ENCODE assay signal across 10 cellular contexts in genomic region chr19:14375582-14376291, GRCh38. TPM values are rescaled to one million over a fixed set of nuclear protein-coding genes. Genes with fewer than 3 reads are reported as not detected.
DNase-seq lines count a peak whose midpoint lies in the region; ATAC-seq and TF ChIP-seq lines count a peak whose summit lies in the region.
"Had no signal": no experiment of that assay in that cellular context is flagged by ENCODE, and none has a peak within 500 bp of the region (broad histone marks: within the 10 kb centered on the region; RNA-seq: fewer than 3 reads in every experiment).

No MANE protein-coding gene starts in this region.

- peak; percentile 63 for DNase-seq in DMS 273 (lab: John Stamatoyannopoulos, UW; ENCODE audit: unreplicated experiment)
- no peak for DNase-seq in DMS 273 treated with DMSO at 0.1 percent for 48 hours (lab: John Stamatoyannopoulos, UW)
- no peak for DNase-seq in activated CD8-positive, alpha-beta T cell treated with anti-CD3 and anti-CD28 coated beads, Interleukin-2, amount 10 ng/mL, durations not matched to agents 7 days and 5 days
- peak; percentile 66 for DNase-seq in right atrium auricular region (ENCODE audit: low spot score)
- DNase-seq in activated gamma-delta T cell treated with Interleukin-2 at 50 U/mL for 16 hours = no peak
- DNase-seq: NCI-H187 had no signal

- H3K9me3 Mint-ChIP-seq in activated CD8-positive, alpha-beta T cell treated with anti-CD3 and anti-CD28 coated beads, Interleukin-2, amount 10 ng/mL, durations not matched to agents 7 days and 5 days (ENCODE audit: insufficient read depth) = no peaks in the 10 kb centered on the region
- H3K9me3 Mint-ChIP-seq in stimulated activated memory B cell treated with anti-CD40 and anti-IgM and Interleukin-4, amounts not matched to agents 10 μg/mL and 1 μg/mL and 100 μg/mL, for 72 hours = no peaks in the 10 kb centered on the region

- peaks cover 2% of the 10 kb centered on the region for H3K36me3 Mint-ChIP-seq in activated CD8-positive, alpha-beta T cell treated with anti-CD3 and anti-CD28 coated beads, Interleukin-2, amount 10 ng/mL, durations not matched to agents 7 days and 5 days (ENCODE audit: low read depth)
- no peaks in the 10 kb centered on the region for H3K36me3 Mint-ChIP-seq in stimulated activated memory B cell treated with anti-CD40 and anti-IgM and Interleukin-4, amounts not matched to agents 10 μg/mL and 1 μg/mL and 100 μg/mL, for 72 hours

- H3K36me3 ChIP-seq in right atrium auricular region = no peaks in the 10 kb centered on the region

- POLR2A ChIA-PET in activated CD8-positive, alpha-beta T cell treated with anti-CD3 and anti-CD28 coated beads, Interleukin-2, amount 10 ng/mL, durations not matched to agents 7 days and 5 days (lab: Charles Lee) = interaction anchor here (0.6 to 2.6 kb wide), 9 partner anchors 8 to 1220 kb away, joined by 3 to 23 read pairs (median 5); partner anchors contain the start of gene DDX39A

- H3K4me1 Mint-ChIP-seq in activated CD8-positive, alpha-beta T cell treated with anti-CD3 and anti-CD28 coated beads, Interleukin-2, amount 10 ng/mL, durations not matched to agents 7 days and 5 days (ENCODE audit: low read depth) = peaks cover 72% of the 10 kb centered on the region
- H3K4me1 Mint-ChIP-seq in stimulated activated memory B cell treated with anti-CD40 and anti-IgM and Interleukin-4, amounts not matched to agents 10 μg/mL and 1 μg/mL and 100 μg/mL, for 72 hours = peaks cover 64% of the 10 kb centered on the region

- H3K27me3 Mint-ChIP-seq in activated CD8-positive, alpha-beta T cell treated with anti-CD3 and anti-CD28 coated beads, Interleukin-2, amount 10 ng/mL, durations not matched to agents 7 days and 5 days (ENCODE audit: low read depth) = no peaks in the 10 kb centered on the region
- no peaks in the 10 kb centered on the region for H3K27me3 Mint-ChIP-seq in stimulated activated memory B cell treated with anti-CD40 and anti-IgM and Interleukin-4, amounts not matched to agents 10 μg/mL and 1 μg/mL and 100 μg/mL, for 72 hours

- H3K9me3 ChIP-seq in right atrium auricular region = no peaks in the 10 kb centered on the region

- CTCF ChIA-PET in activated CD8-positive, alpha-beta T cell treated with anti-CD3 and anti-CD28 coated beads, Interleukin-2, amount 10 ng/mL, durations not matched to agents 7 days and 5 days (lab: Charles Lee) = interaction anchor here (1.0 to 2.9 kb wide), 7 partner anchors 11 to 105 kb away, joined by 3 to 17 read pairs (median 5); no protein-coding TSS in a partner anchor

- H3K4me3 ChIP-seq in right atrium auricular region = peak overlapping the region in 1 of 2 donors; percentile 23

- H3K27me3 ChIP-seq in right atrium auricular region = no peaks in the 10 kb centered on the region

- peak overlapping the region; percentile 69 for H3K4me3 Mint-ChIP-seq in activated CD8-positive, alpha-beta T cell treated with anti-CD3 and anti-CD28 coated beads, Interleukin-2, amount 10 ng/mL, durations not matched to agents 7 days and 5 days
- H3K4me3 Mint-ChIP-seq in stimulated activated memory B cell treated with anti-CD40 and anti-IgM and Interleukin-4, amounts not matched to agents 10 μg/mL and 1 μg/mL and 100 μg/mL, for 72 hours = peak overlapping the region; percentile 58

- no peak for ATAC-seq in activated CD8-positive, alpha-beta T cell treated with anti-CD3 and anti-CD28 coated beads, Interleukin-2, amount 10 ng/mL, durations not matched to agents 7 days and 5 days
- peak; percentile 53 for ATAC-seq in stimulated activated memory B cell treated with anti-CD40 and anti-IgM and Interleukin-4, amounts not matched to agents 10 μg/mL and 1 μg/mL and 100 μg/mL, for 72 hours
- no peak for ATAC-seq in GM19035 (IDR thresholded peaks at IDR 0.05; ENCODE audit: unreplicated experiment)
- no peak for ATAC-seq in HG03039 (IDR thresholded peaks at IDR 0.05; ENCODE audit: unreplicated experiment)

- peaks cover 0 to 41% of the 10 kb centered on the region in 2 donors for H3K4me1 ChIP-seq in right atrium auricular region

- no peak for TF ChIP-seq CTCF in right atrium auricular region (IDR thresholded peaks at IDR 0.05)

- H3K27ac Mint-ChIP-seq in activated CD8-positive, alpha-beta T cell treated with anti-CD3 and anti-CD28 coated beads, Interleukin-2, amount 10 ng/mL, durations not matched to agents 7 days and 5 days = peak overlapping the region; percentile 98
- H3K27ac Mint-ChIP-seq in stimulated activated memory B cell treated with anti-CD40 and anti-IgM and Interleukin-4, amounts not matched to agents 10 μg/mL and 1 μg/mL and 100 μg/mL, for 72 hours = peak overlapping the region; percentile 98

- H3K27ac ChIP-seq in right atrium auricular region = peak overlapping the region; percentile 90 to 95
- H3K27ac ChIP-seq: 22Rv1 had no signal

RNA-seq across cellular contexts. Expression of gene ADGRE5, which starts 5.5 kb away (rescaled TPM):
- total RNA-seq in activated CD8-positive, alpha-beta T cell treated with anti-CD3 and anti-CD28 coated beads, Interleukin-2, amount 10 ng/mL, durations not matched to agents 7 days and 5 days = 100 to 1,000 TPM; 290 to 302 TPM
- total RNA-seq in right atrium auricular region = 10 to 100 TPM; 33.9 to 37.3 TPM

RNA-seq across cellular contexts. Expression of gene DDX39A, which starts 43.4 kb away (rescaled TPM):
- 100 to 1,000 TPM; 309 to 313 TPM for total RNA-seq in activated CD8-positive, alpha-beta T cell treated with anti-CD3 and anti-CD28 coated beads, Interleukin-2, amount 10 ng/mL, durations not matched to agents 7 days and 5 days
- total RNA-seq in right atrium auricular region = 10 to 100 TPM; 25.5 to 29.8 TPM

RNA-seq across cellular contexts. Expression of gene PKN1, which starts 57.4 kb away (rescaled TPM):
- 100 to 1,000 TPM; 244 to 263 TPM for total RNA-seq in activated CD8-positive, alpha-beta T cell treated with anti-CD3 and anti-CD28 coated beads, Interleukin-2, amount 10 ng/mL, durations not matched to agents 7 days and 5 days
- 100 to 1,000 TPM in 1 of 2 donors, 10 to 100 TPM in 1; 87.2 to 111 TPM for total RNA-seq in right atrium auricular region

Comparison
In these comparisons a context has a peak if more than half of its experiments do, and no peak if none do; other contexts are left out.
1. DNase-seq: peak in DMS 273 (single experiment) and right atrium auricular region (single experiment); none in DMS 273 treated with DMSO at 0.1 percent for 48 hours (single experiment), activated CD8-positive, alpha-beta T cell treated with anti-CD3 and anti-CD28 coated beads, Interleukin-2, amount 10 ng/mL, durations not matched to agents 7 days and 5 days (single experiment) and activated gamma-delta T cell treated with Interleukin-2 at 50 U/mL for 16 hours (single experiment).
2. RNA of gene ADGRE5, which starts 5.5 kb away (total RNA-seq): 290 to 302 TPM in activated CD8-positive, alpha-beta T cell treated with anti-CD3 and anti-CD28 coated beads, Interleukin-2, amount 10 ng/mL, durations not matched to agents 7 days and 5 days; 33.9 to 37.3 TPM in right atrium auricular region; every median in the first group is over 4 times any median in the second.
3. RNA of gene DDX39A, which starts 43.4 kb away (total RNA-seq): 309 to 313 TPM in activated CD8-positive, alpha-beta T cell treated with anti-CD3 and anti-CD28 coated beads, Interleukin-2, amount 10 ng/mL, durations not matched to agents 7 days and 5 days; 25.5 to 29.8 TPM in right atrium auricular region; every median in the first group is over 10 times any median in the second.